ENCODE assay signal across 1 cellular context in the genomic region with DNA sequence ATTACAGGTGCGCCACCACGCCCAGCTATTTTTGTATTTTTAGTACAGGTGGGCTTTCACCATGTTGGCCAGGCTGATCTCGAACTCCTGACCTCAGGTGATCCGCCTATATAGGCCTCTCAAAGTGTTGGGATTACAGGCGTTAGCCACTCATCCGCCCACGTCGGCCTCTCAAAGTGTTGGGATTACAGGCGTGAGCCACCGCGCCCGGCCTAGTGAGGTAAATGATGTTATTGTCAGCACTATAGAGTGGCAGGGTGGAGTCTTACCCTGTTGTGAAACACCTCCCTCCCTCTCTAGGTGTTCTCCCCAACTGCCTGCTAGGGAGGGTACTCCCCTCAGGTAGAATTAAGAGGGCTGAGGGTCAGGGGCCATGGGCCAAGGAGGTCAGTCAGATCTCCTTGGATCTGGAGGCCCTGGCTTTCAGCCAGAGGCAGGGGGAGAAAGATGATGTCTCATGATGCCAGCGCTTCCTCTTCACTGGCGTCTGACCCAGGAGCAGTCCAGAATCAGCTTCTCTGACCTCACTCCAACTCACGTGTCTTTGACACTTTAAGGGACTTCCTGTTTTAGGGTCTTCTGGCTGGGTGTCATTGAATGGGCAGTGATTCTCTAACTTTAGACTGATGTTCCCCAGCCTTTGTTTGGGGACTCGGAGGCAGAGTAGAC.
TF ChIP-seq lines count a peak whose summit lies in the region.

No MANE protein-coding gene starts in this region.

TF ChIP-seq in K562, 482 proteins besides CTCF, POLR2A, EP300 and RAD21 (continued from another document):
- TF ChIP-seq, protein P1, sequence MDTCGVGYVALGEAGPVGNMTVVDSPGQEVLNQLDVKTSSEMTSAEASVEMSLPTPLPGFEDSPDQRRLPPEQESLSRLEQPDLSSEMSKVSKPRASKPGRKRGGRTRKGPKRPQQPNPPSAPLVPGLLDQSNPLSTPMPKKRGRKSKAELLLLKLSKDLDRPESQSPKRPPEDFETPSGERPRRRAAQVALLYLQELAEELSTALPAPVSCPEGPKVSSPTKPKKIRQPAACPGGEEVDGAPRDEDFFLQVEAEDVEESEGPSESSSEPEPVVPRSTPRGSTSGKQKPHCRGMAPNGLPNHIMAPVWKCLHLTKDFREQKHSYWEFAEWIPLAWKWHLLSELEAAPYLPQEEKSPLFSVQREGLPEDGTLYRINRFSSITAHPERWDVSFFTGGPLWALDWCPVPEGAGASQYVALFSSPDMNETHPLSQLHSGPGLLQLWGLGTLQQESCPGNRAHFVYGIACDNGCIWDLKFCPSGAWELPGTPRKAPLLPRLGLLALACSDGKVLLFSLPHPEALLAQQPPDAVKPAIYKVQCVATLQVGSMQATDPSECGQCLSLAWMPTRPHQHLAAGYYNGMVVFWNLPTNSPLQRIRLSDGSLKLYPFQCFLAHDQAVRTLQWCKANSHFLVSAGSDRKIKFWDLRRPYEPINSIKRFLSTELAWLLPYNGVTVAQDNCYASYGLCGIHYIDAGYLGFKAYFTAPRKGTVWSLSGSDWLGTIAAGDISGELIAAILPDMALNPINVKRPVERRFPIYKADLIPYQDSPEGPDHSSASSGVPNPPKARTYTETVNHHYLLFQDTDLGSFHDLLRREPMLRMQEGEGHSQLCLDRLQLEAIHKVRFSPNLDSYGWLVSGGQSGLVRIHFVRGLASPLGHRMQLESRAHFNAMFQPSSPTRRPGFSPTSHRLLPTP (IDR thresholded peaks at IDR 0.05; ENCODE audit: borderline replicate concordance, extremely low read depth, insufficient read length), result no peak
- no peak for TF ChIP-seq MTA1 (IDR thresholded peaks at IDR 0.05; ENCODE audit: borderline replicate concordance)
